In the genomic region with DNA sequence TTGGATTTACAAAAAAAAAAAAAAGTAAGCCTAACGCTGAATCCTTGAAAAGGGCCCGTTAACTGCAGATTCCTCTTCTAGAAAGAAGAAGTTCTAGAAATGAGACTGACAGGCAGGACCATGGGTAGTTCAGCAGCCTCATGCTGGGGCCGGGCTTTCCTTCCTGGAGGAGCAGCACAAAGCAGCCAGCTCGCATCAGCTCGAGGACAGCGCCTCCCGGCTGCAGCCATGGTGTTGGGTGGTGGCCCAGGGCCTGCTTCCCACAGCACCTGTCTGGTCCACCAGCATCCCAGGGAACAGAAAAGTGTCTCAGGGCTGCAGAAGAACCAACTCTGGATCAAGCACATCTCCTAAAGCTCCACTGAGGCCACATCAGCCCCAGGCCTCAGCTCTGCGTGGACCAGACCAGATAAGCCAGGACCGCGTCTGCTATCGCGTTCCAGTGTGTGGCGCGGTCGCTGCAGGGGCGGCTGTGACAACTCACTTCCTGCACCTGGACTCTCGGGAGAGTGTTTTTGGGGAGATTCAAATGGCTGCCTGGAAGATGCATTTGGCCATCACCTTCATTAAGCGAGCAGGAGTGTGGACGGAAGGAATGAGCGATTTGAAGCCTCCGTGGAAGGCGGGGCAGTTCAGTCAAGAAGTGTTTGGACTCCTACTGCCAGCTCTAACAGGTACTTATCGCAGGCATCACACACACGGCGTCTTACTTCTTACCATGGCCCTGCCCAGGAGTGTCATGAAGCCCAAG, we compare ENCODE assay signal across 8 cellular contexts. TPM values are rescaled to one million over a fixed set of nuclear protein-coding genes. Genes with fewer than 3 reads are reported as not detected.
DNase-seq lines count a peak whose midpoint lies in the region; ATAC-seq and TF ChIP-seq lines count a peak whose summit lies in the region.

No MANE protein-coding gene starts in this region.

- peaks cover 96% of the 10 kb centered on the region for H3K4me1 Mint-ChIP-seq in activated CD8-positive, alpha-beta T cell treated with anti-CD3 and anti-CD28 coated beads for 36 hours (ENCODE audit: low read depth)
- peaks cover 95% of the 10 kb centered on the region for H3K4me1 Mint-ChIP-seq in stimulated activated effector memory CD8-positive, alpha-beta T cell treated with anti-CD3 and anti-CD28 coated beads, Interleukin-12 subunit alpha, Interleukin-12 subunit beta, amount 100 ng/mL, for 72 hours

- whole genome bisulfite sequencing in SK-N-SH (ENCODE audit: low lambda C conversion rate), result 98% methylated on average over 13 of the region's 25 CpGs
- 36 to 52% (median 43%) methylated on average over 24 to 25 of the region's 25 CpGs for WGBS in heart left ventricle, 4 donors

- H2AFZ ChIP-seq in SK-N-SH (ENCODE audit: low read depth), result no peak overlapping the region

- H3K9me3 ChIP-seq in SK-N-SH (no peaks in the 10 kb centered on the region), heart left ventricle (no peaks in the 10 kb centered on the region)

- peak overlapping the region; percentile 100 for H3K27ac Mint-ChIP-seq in activated CD8-positive, alpha-beta T cell treated with anti-CD3 and anti-CD28 coated beads for 36 hours
- peak overlapping the region; percentile 98 for H3K27ac Mint-ChIP-seq in stimulated activated effector memory CD8-positive, alpha-beta T cell treated with anti-CD3 and anti-CD28 coated beads, Interleukin-12 subunit alpha, Interleukin-12 subunit beta, amount 100 ng/mL, for 72 hours

- TF ChIP-seq EP300 in SK-N-SH (IDR thresholded peaks at IDR 0.05; ENCODE audit: borderline replicate concordance in 1 of 2, low read depth in 1 of 2, low read length in 1 of 2), result no peak

- no peak for TF ChIP-seq RAD21 in SK-N-SH (IDR thresholded peaks at IDR 0.05; ENCODE audit: low read length)

- H3K27me3 ChIP-seq in SK-N-SH (ENCODE audit: insufficient read depth) (no peaks in the 10 kb centered on the region), heart left ventricle (no peaks in the 10 kb centered on the region)

- intact Hi-C loops in activated CD8-positive, alpha-beta T cell treated with anti-CD3 and anti-CD28 coated beads for 36 hours (cut with micrococcal nuclease), result loop anchor here (5.0 kb wide), 2 partner anchors 43 to 118 kb away; no protein-coding TSS in a partner anchor
- intact Hi-C loops in heart left ventricle (cut with DNase I), result loop anchor here in 8 of 10 donors (2.0 to 5.0 kb wide), 3 partner anchors 17 to 53 kb away; a partner anchor contains a TSS

- H3K9me2 ChIP-seq in SK-N-SH, result no peaks in the 10 kb centered on the region

- peak; percentile 40 for TF ChIP-seq CTCF in SK-N-SH (IDR thresholded peaks at IDR 0.05)
- no peak for TF ChIP-seq CTCF in activated CD8-positive, alpha-beta T cell treated with anti-CD3 and anti-CD28 coated beads for 36 hours (IDR thresholded peaks at IDR 0.05)
- peak in 8 of 12 donors; percentile 15 to 48 (median 24) for TF ChIP-seq CTCF in heart left ventricle (IDR thresholded peaks at IDR 0.05)

- DNase-seq in SK-N-SH (no peak), heart left ventricle (peak in 2 of 5 donors; percentile 52 to 67), NCI-H2029 treated with DMSO at 0.1 percent for 48 hours (lab: John Stamatoyannopoulos, UW) (no peak), H4 (ENCODE audit: low spot score) (no peak), NCI-H748 treated with DMSO at 0.1 percent for 48 hours (lab: John Stamatoyannopoulos, UW) (no peak)
- peak; percentile 62 for DNase-seq in activated CD8-positive, alpha-beta T cell treated with anti-CD3 and anti-CD28 coated beads for 36 hours
- peak in 1 of 2 donors; percentile 71 for DNase-seq in stimulated activated effector memory CD8-positive, alpha-beta T cell treated with anti-CD3 and anti-CD28 coated beads, Interleukin-12 subunit alpha, Interleukin-12 subunit beta, amount 100 ng/mL, for 72 hours (ENCODE audit: low spot score in 2 of 2)

- no peaks in the 10 kb centered on the region for H3K9me3 Mint-ChIP-seq in activated CD8-positive, alpha-beta T cell treated with anti-CD3 and anti-CD28 coated beads for 36 hours
- no peaks in the 10 kb centered on the region for H3K9me3 Mint-ChIP-seq in stimulated activated effector memory CD8-positive, alpha-beta T cell treated with anti-CD3 and anti-CD28 coated beads, Interleukin-12 subunit alpha, Interleukin-12 subunit beta, amount 100 ng/mL, for 72 hours

- no peak overlapping the region for H3K4me3 ChIP-seq in SK-N-SH (ENCODE audit: low read depth in 2 of 2, low read length in 1 of 2)
- H3K4me3 ChIP-seq in heart left ventricle, result peak overlapping the region in 1 of 12 donors; percentile 21

- H3K4me1 ChIP-seq in SK-N-SH (ENCODE audit: control insufficient read depth in 1 of 2, insufficient read depth in 2 of 2, low read depth in 1 of 2, low read length in 1 of 2) (peaks cover 61 to 95% of the 10 kb centered on the region in 2 experiments), heart left ventricle (peaks cover 79 to 100% (median 99%) of the 10 kb centered on the region in 12 donors)

- no peak for TF ChIP-seq POLR2A in heart left ventricle (IDR thresholded peaks at IDR 0.05)

- no peak for ATAC-seq in SK-N-SH treated with all-trans-retinoic acid at 6 μM for 48 hours
- no peak for ATAC-seq in activated CD8-positive, alpha-beta T cell treated with anti-CD3 and anti-CD28 coated beads for 36 hours
- no peak for ATAC-seq in heart left ventricle
- no peak for ATAC-seq in stimulated activated effector memory CD8-positive, alpha-beta T cell treated with anti-CD3 and anti-CD28 coated beads, Interleukin-12 subunit alpha, Interleukin-12 subunit beta, amount 100 ng/mL, for 72 hours

- peaks cover 98% of the 10 kb centered on the region for H3F3A ChIP-seq in SK-N-SH (replicated peaks; ENCODE audit: insufficient read depth)

- H3K36me3 ChIP-seq in SK-N-SH (replicated peaks in 1 of 2; ENCODE audit: control insufficient read depth in 1 of 2, insufficient read depth in 2 of 2, low read length in 1 of 2) (peaks cover 40 to 51% of the 10 kb centered on the region in 2 experiments), heart left ventricle (peaks cover 0 to 82% (median 64%) of the 10 kb centered on the region in 9 donors)

- peak overlapping the region; percentile 2; the same call in 1 of the 2 replicates for H3K4me2 ChIP-seq in SK-N-SH

- no peak overlapping the region for H3K9ac ChIP-seq in SK-N-SH

- H3K36me3 Mint-ChIP-seq in activated CD8-positive, alpha-beta T cell treated with anti-CD3 and anti-CD28 coated beads for 36 hours (ENCODE audit: low read depth), result peaks cover 94% of the 10 kb centered on the region
- peaks cover 100% of the 10 kb centered on the region for H3K36me3 Mint-ChIP-seq in stimulated activated effector memory CD8-positive, alpha-beta T cell treated with anti-CD3 and anti-CD28 coated beads, Interleukin-12 subunit alpha, Interleukin-12 subunit beta, amount 100 ng/mL, for 72 hours

- POLR2A ChIA-PET in SK-N-SH (lab: Yijun Ruan, JAX), result interaction anchor here (0.6 kb wide), 1 partner anchor 11 kb away, joined by 3 read pairs; no protein-coding TSS in a partner anchor
- POLR2A ChIA-PET in activated CD8-positive, alpha-beta T cell treated with anti-CD3 and anti-CD28 coated beads for 36 hours (lab: Charles Lee), result interaction anchor here (0.6 to 44.1 kb wide), 8 partner anchors 9 to 686 kb away, joined by 3 to 1125 read pairs (median 4); a partner anchor contains a TSS

- H4K20me1 ChIP-seq in SK-N-SH (ENCODE audit: insufficient read depth), result peaks cover 22% of the 10 kb centered on the region

- peak overlapping the region; percentile 90 for H3K4me3 Mint-ChIP-seq in activated CD8-positive, alpha-beta T cell treated with anti-CD3 and anti-CD28 coated beads for 36 hours
- peak overlapping the region; percentile 85 for H3K4me3 Mint-ChIP-seq in stimulated activated effector memory CD8-positive, alpha-beta T cell treated with anti-CD3 and anti-CD28 coated beads, Interleukin-12 subunit alpha, Interleukin-12 subunit beta, amount 100 ng/mL, for 72 hours

- peaks cover 99% of the 10 kb centered on the region for H3K79me2 ChIP-seq in SK-N-SH (ENCODE audit: insufficient read depth)

- CTCF ChIA-PET in SK-N-SH (lab: Yijun Ruan, JAX), result interaction anchor here (1.1 to 4.9 kb wide), 3 partner anchors 18 to 54 kb away, joined by 3 to 34 read pairs (median 6); a partner anchor contains a TSS
- CTCF ChIA-PET in activated CD8-positive, alpha-beta T cell treated with anti-CD3 and anti-CD28 coated beads for 36 hours (lab: Charles Lee), result interaction anchor here (1.0 to 5.1 kb wide), 15 partner anchors 9 to 137 kb away, joined by 3 to 31 read pairs (median 5); no protein-coding TSS in a partner anchor

- no peaks in the 10 kb centered on the region for H3K27me3 Mint-ChIP-seq in activated CD8-positive, alpha-beta T cell treated with anti-CD3 and anti-CD28 coated beads for 36 hours

- peak overlapping the region; percentile 84 to 98 for H3K27ac ChIP-seq in SK-N-SH (ENCODE audit: low read depth in 2 of 2, low read length in 1 of 2)
- H3K27ac ChIP-seq in heart left ventricle, result peak overlapping the region; percentile 89 to 100 (median 94)

TF ChIP-seq in SK-N-SH, 30 proteins besides CTCF, POLR2A, EP300 and RAD21 (continues in another document):
- no peak for TF ChIP-seq FOXJ3 (CRISPR knock-in tag; IDR thresholded peaks at IDR 0.05)
- TF ChIP-seq, protein P1, sequence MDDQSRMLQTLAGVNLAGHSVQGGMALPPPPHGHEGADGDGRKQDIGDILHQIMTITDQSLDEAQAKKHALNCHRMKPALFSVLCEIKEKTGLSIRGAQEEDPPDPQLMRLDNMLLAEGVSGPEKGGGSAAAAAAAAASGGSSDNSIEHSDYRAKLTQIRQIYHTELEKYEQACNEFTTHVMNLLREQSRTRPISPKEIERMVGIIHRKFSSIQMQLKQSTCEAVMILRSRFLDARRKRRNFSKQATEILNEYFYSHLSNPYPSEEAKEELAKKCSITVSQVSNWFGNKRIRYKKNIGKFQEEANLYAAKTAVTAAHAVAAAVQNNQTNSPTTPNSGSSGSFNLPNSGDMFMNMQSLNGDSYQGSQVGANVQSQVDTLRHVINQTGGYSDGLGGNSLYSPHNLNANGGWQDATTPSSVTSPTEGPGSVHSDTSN (IDR thresholded peaks at IDR 0.05), result no peak

TF ChIP-seq in SK-N-SH treated with all-trans-retinoic acid at 6 μM for 48 hours, 23 proteins besides CTCF, POLR2A, EP300 and RAD21 (continues in another document):
- TF ChIP-seq ZC3H10 (CRISPR knock-in tag; IDR thresholded peaks at IDR 0.05), result no peak
- TF ChIP-seq TOX (CRISPR knock-in tag; IDR thresholded peaks at IDR 0.05; ENCODE audit: borderline replicate concordance), result no peak
- no peak for TF ChIP-seq GLIS3 (CRISPR knock-in tag; IDR thresholded peaks at IDR 0.05)

RNA-seq across cellular contexts. Expression of a gene that starts 53.5 kb away (rescaled TPM):
- 202 and 303 TPM in 2 replicates for polyA plus RNA-seq in SK-N-SH (2012; rRNA removed)
- 181 and 225 TPM in 2 replicates for polyA plus RNA-seq in SK-N-SH (2012; cell fraction: cytosol; rRNA removed)
- 401 and 439 TPM in 2 replicates for polyA plus RNA-seq in SK-N-SH (2012; cell fraction: nucleus; rRNA removed)
- total RNA-seq in activated CD8-positive, alpha-beta T cell treated with anti-CD3 and anti-CD28 coated beads for 36 hours, result 100 to 1,000 TPM; 624 to 679 TPM
- total RNA-seq in heart left ventricle, result 100 to 1,000 TPM; 126 to 482 (median 238) TPM
- polyA plus RNA-seq in heart left ventricle, result 100 to 1,000 TPM; 109 to 407 TPM
- total RNA-seq in H4 (2014; rRNA removed; shearing (Covaris generic)), result 57.5 and 82.9 TPM in 2 replicates
